20 cellular contexts compared by ENCODE assay signal in genomic region chr6:74044417-74045096, GRCh38.
A peak's percentile ranks its signal among the peaks of the same experiment; 100 is the strongest.
DNase-seq lines count a peak whose midpoint lies in the region; ATAC-seq and TF ChIP-seq lines count a peak whose summit lies in the region.
"Had no signal": no experiment of that assay in that cellular context is flagged by ENCODE, and none has a peak within 500 bp of the region (broad histone marks: within the 10 kb centered on the region; RNA-seq: fewer than 3 reads in every experiment).

No MANE protein-coding gene starts in this region.

- no peaks in the 10 kb centered on the region for H3K27me3 ChIP-seq in PC-3 (ENCODE audit: low read length)
- H3K27me3 ChIP-seq: ovary, spleen had no signal

- no peaks in the 10 kb centered on the region for H4K20me1 ChIP-seq in PC-3 (ENCODE audit: low read length)

- H3K9me2 ChIP-seq in PC-3 (replicated peaks; ENCODE audit: low read length): no peaks in the 10 kb centered on the region

- H3K4me3 ChIP-seq in PC-3 (ENCODE audit: low read length) (no peak overlapping the region), fibroblast of the aortic adventitia (ENCODE audit: low read depth, low read length) (no peak overlapping the region)
- H3K4me3 ChIP-seq: coronary artery, GM12878, ovary, spleen had no signal

- H3K27me3 Mint-ChIP-seq in nephron (ENCODE audit: low read depth): no peaks in the 10 kb centered on the region
- no peaks in the 10 kb centered on the region for H3K27me3 Mint-ChIP-seq in activated T-cell treated with anti-CD3 and anti-CD28 coated beads, Interleukin-2, amount 50 U/mL, for 72 hours (ENCODE audit: low read depth)

- H3K9me3 ChIP-seq in PC-3 (ENCODE audit: low read length): no peaks in the 10 kb centered on the region
- H3K9me3 ChIP-seq: ovary had no signal

- TF ChIP-seq CTCF in PC-3 (conservative IDR thresholded peaks at IDR 0.05; ENCODE audit: low read depth, low read length) (no peak), fibroblast of the aortic adventitia (IDR thresholded peaks at IDR 0.05; ENCODE audit: insufficient read depth, low read length) (no peak), nephron (IDR thresholded peaks at IDR 0.05; ENCODE audit: unreplicated experiment in 3 of 3) (no peak), GM13976 (IDR thresholded peaks at IDR 0.05; ENCODE audit: borderline replicate concordance, control extremely low read depth, extremely low read depth, insufficient read depth, missing control alignments) (no peak)

- H3K36me3 Mint-ChIP-seq in nephron (ENCODE audit: low read depth): no peaks in the 10 kb centered on the region
- H3K36me3 Mint-ChIP-seq in activated T-cell treated with anti-CD3 and anti-CD28 coated beads, Interleukin-2, amount 50 U/mL, for 72 hours (ENCODE audit: insufficient read depth in 2 of 2): no peaks in the 10 kb centered on the region

- H3K79me2 ChIP-seq in PC-3 (ENCODE audit: low read length): no peaks in the 10 kb centered on the region

- CTCF ChIA-PET in PC-3 (lab: Charles Lee): no interaction called here

- peaks cover 6% of the 10 kb centered on the region for H3K4me1 ChIP-seq in PC-3 (ENCODE audit: insufficient read depth, low read length)
- H3K4me1 ChIP-seq: spleen had no signal

- H3K36me3 ChIP-seq in PC-3 (ENCODE audit: low read depth, low read length): no peaks in the 10 kb centered on the region
- H3K36me3 ChIP-seq: ovary, spleen had no signal

- H3K27ac ChIP-seq in PC-3 (ENCODE audit: low read length): no peak overlapping the region
- H3K27ac ChIP-seq: coronary artery, ovary had no signal

- H3K4me3 Mint-ChIP-seq in nephron: no peak overlapping the region
- H3K4me3 Mint-ChIP-seq in activated T-cell treated with anti-CD3 and anti-CD28 coated beads, Interleukin-2, amount 50 U/mL, for 72 hours: no peak overlapping the region
- H3K4me3 Mint-ChIP-seq: activated CD8-positive, alpha-beta T cell treated with anti-CD3 and anti-CD28 coated beads, Interleukin-2, amount 10 ng/mL, durations not matched to agents 7 days and 5 days had no signal

- POLR2A ChIA-PET in PC-3 (lab: Charles Lee; ENCODE audit: unreplicated experiment): no interaction called here

- H3K4me2 ChIP-seq in PC-3 (ENCODE audit: low read length): no peak overlapping the region

- no peaks in the 10 kb centered on the region for H3F3A ChIP-seq in PC-3 (ENCODE audit: low read length, unreplicated experiment)

- no peak overlapping the region for H2AFZ ChIP-seq in PC-3 (ENCODE audit: low read length)

- BruUV-seq in PC-3 (replicated peaks; lab: Mats Ljungman, UMichigan): no TSS peak

- in situ Hi-C loops in GM13976 (cut with MboI; ENCODE audit: low sequenced_read_pairs, unreplicated experiment): no loop called here

- peaks cover 12% of the 10 kb centered on the region for H3K4me1 Mint-ChIP-seq in nephron
- no peaks in the 10 kb centered on the region for H3K4me1 Mint-ChIP-seq in activated T-cell treated with anti-CD3 and anti-CD28 coated beads, Interleukin-2, amount 50 U/mL, for 72 hours (ENCODE audit: low read depth)

- H3K9me3 Mint-ChIP-seq in nephron: peaks cover 12% of the 10 kb centered on the region
- no peaks in the 10 kb centered on the region for H3K9me3 Mint-ChIP-seq in activated T-cell treated with anti-CD3 and anti-CD28 coated beads, Interleukin-2, amount 50 U/mL, for 72 hours
- H3K9me3 Mint-ChIP-seq: activated T-helper 2 cell treated with anti-CD3 and anti-CD28 coated beads, Interferon-gamma antibody, Interleukin-2, Interleukin-4, amounts not matched to agents 10 μg/mL and 5 μg/mL and 100 μg/mL, durations not matched to agents 14 hours and 24 hours and 36 hours had no signal

- DNase-seq in EH (ENCODE audit: low read depth): peak; percentile 36
- DNase-seq in PC-3: peak; percentile 42
- DNase-seq in fibroblast of the aortic adventitia (ENCODE audit: low read depth): peak; percentile 62
- no peak for DNase-seq in SK-N-DZ (ENCODE audit: low spot score)
- DNase-seq in activated T-cell treated with anti-CD3 and anti-CD28 coated beads, Interleukin-2, amount 50 U/mL, for 72 hours: no peak
- DNase-seq in UCSD-AML1 (lab: John Stamatoyannopoulos, UW; ENCODE audit: unreplicated experiment): no peak
- no peak for DNase-seq in GM13976 (ENCODE audit: low spot score)
- DNase-seq: activated CD8-positive, alpha-beta T cell treated with anti-CD3 and anti-CD28 coated beads, Interleukin-2, amount 10 ng/mL, durations not matched to agents 7 days and 5 days; anterior cingulate cortex; C1 segment of cervical spinal cord; DMS79 treated with DMSO at 0.1 percent for 48 hours; midbrain; NCI-H1092 treated with DMSO at 0.1 percent for 48 hours; ovary; spleen; substantia nigra had no signal

- H3K27ac Mint-ChIP-seq in nephron: peak overlapping the region; percentile 8 to 45 (median 22)
- H3K27ac Mint-ChIP-seq in activated T-cell treated with anti-CD3 and anti-CD28 coated beads, Interleukin-2, amount 50 U/mL, for 72 hours: no peak overlapping the region
- H3K27ac Mint-ChIP-seq: activated CD8-positive, alpha-beta T cell treated with anti-CD3 and anti-CD28 coated beads, Interleukin-2, amount 10 ng/mL, durations not matched to agents 7 days and 5 days; activated T-helper 2 cell treated with anti-CD3 and anti-CD28 coated beads, Interferon-gamma antibody, Interleukin-2, Interleukin-4, amounts not matched to agents 10 μg/mL and 5 μg/mL and 100 μg/mL, durations not matched to agents 14 hours and 24 hours and 36 hours had no signal

- no peak; the same call in 1 of the 2 replicates for ATAC-seq in PC-3
- ATAC-seq in activated T-cell treated with anti-CD3 and anti-CD28 coated beads, Interleukin-2, amount 50 U/mL, for 72 hours (replicated peaks in 1 of 2): no peak
- ATAC-seq: activated CD8-positive, alpha-beta T cell treated with anti-CD3 and anti-CD28 coated beads, Interleukin-2, amount 10 ng/mL, durations not matched to agents 7 days and 5 days; GM12878 had no signal

- intact Hi-C loops in PC-3 (cut with micrococcal nuclease): no loop called here

- no peak overlapping the region for H3K9ac ChIP-seq in PC-3 (ENCODE audit: low read length)

Comparison
In these comparisons a context has a peak if more than half of its experiments do, and no peak if none do; other contexts are left out.
1. DNase-seq: peak in EH (single experiment), PC-3 (single experiment) and fibroblast of the aortic adventitia (single experiment); none in SK-N-DZ (single experiment), activated T-cell treated with anti-CD3 and anti-CD28 coated beads, Interleukin-2, amount 50 U/mL, for 72 hours (0 of 2), UCSD-AML1 (single experiment) and GM13976 (single experiment).